Comparison of ENCODE assay signal across 21 cellular contexts in the genomic region with DNA sequence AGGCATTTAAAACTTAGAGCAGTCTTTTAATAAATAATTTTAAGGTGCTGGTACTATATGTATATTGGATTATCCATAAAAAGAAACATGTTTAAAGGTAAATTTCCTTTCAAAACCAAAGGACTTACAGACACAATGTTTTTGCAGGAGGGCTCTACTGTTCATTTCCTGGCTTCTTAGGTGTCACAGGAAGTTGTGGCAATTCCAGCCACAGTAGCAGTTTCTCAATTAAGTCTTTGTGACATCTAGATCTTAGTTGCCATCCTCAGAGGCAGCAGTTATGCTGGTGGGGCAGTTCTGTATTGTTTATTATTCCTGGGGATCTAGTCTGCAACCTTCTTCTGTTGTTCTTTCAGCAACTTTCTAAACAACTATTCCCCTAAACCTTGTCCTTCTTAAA.
"Had no signal": no experiment of that assay in that cellular context is flagged by ENCODE, and none has a peak within 500 bp of the region (broad histone marks: within the 10 kb centered on the region; RNA-seq: fewer than 3 reads in every experiment).

No MANE protein-coding gene starts in this region.

- H3K36me3 Mint-ChIP-seq: naive thymus-derived CD8-positive, alpha-beta T cell; stimulated activated memory B cell treated with anti-CD40 and anti-IgM and Interleukin-4, amounts not matched to agents 10 μg/mL and 1 μg/mL and 100 μg/mL, for 72 hours had no signal

- H3K27me3 ChIP-seq: esophagus muscularis mucosa, gastroesophageal sphincter, neutrophil, spleen, tibial artery, upper lobe of left lung, uterus had no signal

- DNase-seq: effector memory CD4-positive, alpha-beta T cell; glutamatergic neuron; islet precursor cell; mammary epithelial cell; naive thymus-derived CD8-positive, alpha-beta T cell; posterior cingulate gyrus; spleen; stimulated activated CD4-positive, alpha-beta T cell treated with anti-CD3 and anti-CD28 coated beads, Interleukin-15, amount 100 ng/mL, for 24 hours; stimulated activated CD4-positive, alpha-beta T cell treated with anti-CD3 and anti-CD28 coated beads, Interleukin-1b, Interleukin-23, amount 100 ng/mL, for 48 hours; stimulated activated CD4-positive, alpha-beta T cell treated with anti-CD3 and anti-CD28 coated beads, Interleukin-4, amount 100 ng/mL, for 24 hours; tibial artery; upper lobe of left lung; uterus had no signal

- H3K4me1 ChIP-seq: esophagus muscularis mucosa, gastroesophageal sphincter, spleen, tibial artery, upper lobe of left lung, uterus had no signal

- ATAC-seq: gastroesophageal sphincter; left lobe of liver; naive thymus-derived CD8-positive, alpha-beta T cell; sciatic nerve; stimulated activated memory B cell treated with anti-CD40 and anti-IgM and Interleukin-4, amounts not matched to agents 10 μg/mL and 1 μg/mL and 100 μg/mL, for 72 hours had no signal

- H3K4me3 ChIP-seq: esophagus muscularis mucosa, gastroesophageal sphincter, spleen, tibial artery, upper lobe of left lung, uterus had no signal

- H3K9me3 ChIP-seq: esophagus muscularis mucosa, gastroesophageal sphincter, neutrophil, spleen, tibial artery, upper lobe of left lung, uterus had no signal

- H3K36me3 ChIP-seq: esophagus muscularis mucosa, gastroesophageal sphincter, neutrophil, spleen, tibial artery, upper lobe of left lung, uterus had no signal

- H3K4me3 Mint-ChIP-seq: naive thymus-derived CD8-positive, alpha-beta T cell; stimulated activated memory B cell treated with anti-CD40 and anti-IgM and Interleukin-4, amounts not matched to agents 10 μg/mL and 1 μg/mL and 100 μg/mL, for 72 hours; stimulated activated naive CD8-positive, alpha-beta T cell treated with anti-CD3 and anti-CD28 coated beads, Interleukin-15, Interleukin-2, amounts not matched to agents 100 ng/mL and 50 ng/mL, for 24 hours had no signal

- H3K4me1 Mint-ChIP-seq: naive thymus-derived CD8-positive, alpha-beta T cell; stimulated activated memory B cell treated with anti-CD40 and anti-IgM and Interleukin-4, amounts not matched to agents 10 μg/mL and 1 μg/mL and 100 μg/mL, for 72 hours had no signal

- H3K27ac Mint-ChIP-seq: naive thymus-derived CD8-positive, alpha-beta T cell; stimulated activated memory B cell treated with anti-CD40 and anti-IgM and Interleukin-4, amounts not matched to agents 10 μg/mL and 1 μg/mL and 100 μg/mL, for 72 hours; stimulated activated naive CD8-positive, alpha-beta T cell treated with anti-CD3 and anti-CD28 coated beads, Interleukin-15, Interleukin-2, amounts not matched to agents 100 ng/mL and 50 ng/mL, for 24 hours had no signal

- H3K27me3 Mint-ChIP-seq: naive thymus-derived CD8-positive, alpha-beta T cell; stimulated activated memory B cell treated with anti-CD40 and anti-IgM and Interleukin-4, amounts not matched to agents 10 μg/mL and 1 μg/mL and 100 μg/mL, for 72 hours; stimulated activated naive CD8-positive, alpha-beta T cell treated with anti-CD3 and anti-CD28 coated beads, Interleukin-15, Interleukin-2, amounts not matched to agents 100 ng/mL and 50 ng/mL, for 24 hours had no signal

- H3K27ac ChIP-seq: epithelial cell of prostate, esophagus muscularis mucosa, gastroesophageal sphincter, neutrophil, spleen, tibial artery, upper lobe of left lung, uterus had no signal
